ENCODE assay signal across 1 cellular context in genomic region chrX:95612350-95612749, GRCh38.
TF ChIP-seq lines count a peak whose summit lies in the region.

No MANE protein-coding gene starts in this region.

TF ChIP-seq in SK-N-SH treated with all-trans-retinoic acid at 6 μM for 48 hours, 23 proteins besides CTCF, POLR2A, EP300 and RAD21 (continued from another document):
- TF ChIP-seq CSRNP3 (CRISPR knock-in tag; IDR thresholded peaks at IDR 0.05) (no peak), CSDC2 (CRISPR knock-in tag; IDR thresholded peaks at IDR 0.05) (no peak), ARNTL (CRISPR knock-in tag; IDR thresholded peaks at IDR 0.05; ENCODE audit: borderline replicate concordance, low read depth) (no peak), POU6F1 (CRISPR knock-in tag; IDR thresholded peaks at IDR 0.05; ENCODE audit: borderline replicate concordance, low read depth) (no peak), PPARA (CRISPR knock-in tag; IDR thresholded peaks at IDR 0.05; ENCODE audit: borderline replicate concordance) (no peak), TSHZ2 (CRISPR knock-in tag; IDR thresholded peaks at IDR 0.05) (no peak), ISL1 (CRISPR knock-in tag; IDR thresholded peaks at IDR 0.05) (no peak), ZC3H10 (CRISPR knock-in tag; IDR thresholded peaks at IDR 0.05) (no peak), ZFP3 (CRISPR knock-in tag; IDR thresholded peaks at IDR 0.05) (no peak), BACH2 (CRISPR knock-in tag; IDR thresholded peaks at IDR 0.05; ENCODE audit: borderline replicate concordance) (no peak), RARB (CRISPR knock-in tag; IDR thresholded peaks at IDR 0.05) (no peak), ZNF8 (CRISPR knock-in tag; IDR thresholded peaks at IDR 0.05) (no peak), CREB5 (CRISPR knock-in tag; IDR thresholded peaks at IDR 0.05; ENCODE audit: low read depth) (no peak), TOX (CRISPR knock-in tag; IDR thresholded peaks at IDR 0.05; ENCODE audit: borderline replicate concordance) (no peak), OSR1 (CRISPR knock-in tag; IDR thresholded peaks at IDR 0.05) (no peak), TCF4 (CRISPR knock-in tag; IDR thresholded peaks at IDR 0.05; ENCODE audit: borderline replicate concordance) (no peak), PATZ1 (CRISPR knock-in tag; IDR thresholded peaks at IDR 0.05; ENCODE audit: borderline replicate concordance) (no peak)
TF ChIP-seq in SK-N-SH treated with all-trans-retinoic acid at 6 μM for 48 hours: peak in this region for 0.
